In genomic region chr22:19724927-19725661, GRCh38 we compare ENCODE assay signal across 22 cellular contexts. TPM values are rescaled to one million over a fixed set of nuclear protein-coding genes. Genes with fewer than 3 reads are reported as not detected.
DNase-seq lines count a peak whose midpoint lies in the region; ATAC-seq and TF ChIP-seq lines count a peak whose summit lies in the region.
"Had no signal": no experiment of that assay in that cellular context is flagged by ENCODE, and none has a peak within 500 bp of the region (broad histone marks: within the 10 kb centered on the region; RNA-seq: fewer than 3 reads in every experiment).

No MANE protein-coding gene starts in this region.

- intact Hi-C loops in activated CD8-positive, alpha-beta T cell treated with anti-CD3 and anti-CD28 coated beads for 36 hours (cut with micrococcal nuclease) = no loop called here
- intact Hi-C loops in activated T-helper 1 cell treated with anti-CD3 and anti-CD28 coated beads, Interleukin-12 subunit alpha, Interleukin-12 subunit beta, Interleukin-2, Interleukin-4 antibody, amounts not matched to agents 30 ng/mL and 10 ng/mL and 1 ng/mL, durations not matched to agents 14 hours and 24 hours and 36 hours (cut with micrococcal nuclease) = loop anchor here (2.0 kb wide), 1 partner anchor 36 kb away; the partner anchor contains the start of gene TBX1

- CTCF ChIA-PET in activated CD8-positive, alpha-beta T cell treated with anti-CD3 and anti-CD28 coated beads, Interleukin-2, amount 10 ng/mL, durations not matched to agents 7 days and 5 days (lab: Charles Lee) = no interaction called here
- CTCF ChIA-PET in activated CD8-positive, alpha-beta T cell treated with anti-CD3 and anti-CD28 coated beads for 36 hours (lab: Charles Lee) = no interaction called here

- no peak overlapping the region for H3K27ac Mint-ChIP-seq in activated CD8-positive, alpha-beta T cell treated with anti-CD3 and anti-CD28 coated beads, Interleukin-2, amount 10 ng/mL, durations not matched to agents 7 days and 5 days
- no peak overlapping the region for H3K27ac Mint-ChIP-seq in activated CD8-positive, alpha-beta T cell treated with anti-CD3 and anti-CD28 coated beads for 36 hours
- H3K27ac Mint-ChIP-seq in activated naive CD8-positive, alpha-beta T cell treated with anti-CD3 and anti-CD28 coated beads, Interleukin-2, amount 10 ng/mL, durations not matched to agents 7 days and 5 days = peak overlapping the region; percentile 43
- no peak overlapping the region for H3K27ac Mint-ChIP-seq in memory B cell
- no peak overlapping the region for H3K27ac Mint-ChIP-seq in stimulated activated naive CD8-positive, alpha-beta T cell treated with anti-CD3 and anti-CD28 coated beads, Interleukin-15, amount 100 ng/mL, for 72 hours
- H3K27ac Mint-ChIP-seq in activated T-helper 1 cell treated with anti-CD3 and anti-CD28 coated beads, Interleukin-12 subunit alpha, Interleukin-12 subunit beta, Interleukin-2, Interleukin-4 antibody, amounts not matched to agents 30 ng/mL and 10 ng/mL and 1 ng/mL, durations not matched to agents 14 hours and 24 hours and 36 hours = no peak overlapping the region
- H3K27ac Mint-ChIP-seq: activated T-helper 17 cell treated with anti-CD3 and anti-CD28 coated beads, Interleukin-2, amount 50 U/mL, for 72 hours; dendritic cell treated with granulocyte-macrophage colony-stimulating factor and Interleukin-4, amounts not matched to agents 40 ng/mL and 50 ng/mL, for 4 days had no signal

- no peak for TF ChIP-seq CTCF in activated CD8-positive, alpha-beta T cell treated with anti-CD3 and anti-CD28 coated beads for 36 hours (IDR thresholded peaks at IDR 0.05)

- H3K9me3 Mint-ChIP-seq in activated CD8-positive, alpha-beta T cell treated with anti-CD3 and anti-CD28 coated beads, Interleukin-2, amount 10 ng/mL, durations not matched to agents 7 days and 5 days (ENCODE audit: insufficient read depth) = no peaks in the 10 kb centered on the region
- H3K9me3 Mint-ChIP-seq in activated CD8-positive, alpha-beta T cell treated with anti-CD3 and anti-CD28 coated beads for 36 hours = no peaks in the 10 kb centered on the region
- H3K9me3 Mint-ChIP-seq in activated naive CD8-positive, alpha-beta T cell treated with anti-CD3 and anti-CD28 coated beads, Interleukin-2, amount 10 ng/mL, durations not matched to agents 7 days and 5 days = no peaks in the 10 kb centered on the region
- no peaks in the 10 kb centered on the region for H3K9me3 Mint-ChIP-seq in memory B cell
- no peaks in the 10 kb centered on the region for H3K9me3 Mint-ChIP-seq in stimulated activated naive CD8-positive, alpha-beta T cell treated with anti-CD3 and anti-CD28 coated beads, Interleukin-15, amount 100 ng/mL, for 72 hours
- no peaks in the 10 kb centered on the region for H3K9me3 Mint-ChIP-seq in activated T-helper 1 cell treated with anti-CD3 and anti-CD28 coated beads, Interleukin-12 subunit alpha, Interleukin-12 subunit beta, Interleukin-2, Interleukin-4 antibody, amounts not matched to agents 30 ng/mL and 10 ng/mL and 1 ng/mL, durations not matched to agents 14 hours and 24 hours and 36 hours
- H3K9me3 Mint-ChIP-seq: activated T-helper 17 cell treated with anti-CD3 and anti-CD28 coated beads, Interleukin-2, amount 50 U/mL, for 72 hours; dendritic cell treated with granulocyte-macrophage colony-stimulating factor and Interleukin-4, amounts not matched to agents 40 ng/mL and 50 ng/mL, for 4 days had no signal

- H3K4me1 Mint-ChIP-seq in activated CD8-positive, alpha-beta T cell treated with anti-CD3 and anti-CD28 coated beads, Interleukin-2, amount 10 ng/mL, durations not matched to agents 7 days and 5 days (ENCODE audit: low read depth) = peaks cover 6% of the 10 kb centered on the region
- H3K4me1 Mint-ChIP-seq in activated CD8-positive, alpha-beta T cell treated with anti-CD3 and anti-CD28 coated beads for 36 hours (ENCODE audit: low read depth) = peaks cover 8% of the 10 kb centered on the region
- peaks cover 5% of the 10 kb centered on the region for H3K4me1 Mint-ChIP-seq in activated naive CD8-positive, alpha-beta T cell treated with anti-CD3 and anti-CD28 coated beads, Interleukin-2, amount 10 ng/mL, durations not matched to agents 7 days and 5 days
- H3K4me1 Mint-ChIP-seq in memory B cell = peaks cover 16% of the 10 kb centered on the region
- H3K4me1 Mint-ChIP-seq in stimulated activated naive CD8-positive, alpha-beta T cell treated with anti-CD3 and anti-CD28 coated beads, Interleukin-15, amount 100 ng/mL, for 72 hours = peaks cover 37% of the 10 kb centered on the region
- H3K4me1 Mint-ChIP-seq in activated T-helper 1 cell treated with anti-CD3 and anti-CD28 coated beads, Interleukin-12 subunit alpha, Interleukin-12 subunit beta, Interleukin-2, Interleukin-4 antibody, amounts not matched to agents 30 ng/mL and 10 ng/mL and 1 ng/mL, durations not matched to agents 14 hours and 24 hours and 36 hours (ENCODE audit: low read depth) = no peaks in the 10 kb centered on the region
- H3K4me1 Mint-ChIP-seq: activated T-helper 17 cell treated with anti-CD3 and anti-CD28 coated beads, Interleukin-2, amount 50 U/mL, for 72 hours had no signal

- H3K27me3 Mint-ChIP-seq in activated CD8-positive, alpha-beta T cell treated with anti-CD3 and anti-CD28 coated beads, Interleukin-2, amount 10 ng/mL, durations not matched to agents 7 days and 5 days (ENCODE audit: low read depth) = peaks cover 28% of the 10 kb centered on the region
- H3K27me3 Mint-ChIP-seq in activated CD8-positive, alpha-beta T cell treated with anti-CD3 and anti-CD28 coated beads for 36 hours = peaks cover 31% of the 10 kb centered on the region
- H3K27me3 Mint-ChIP-seq in activated naive CD8-positive, alpha-beta T cell treated with anti-CD3 and anti-CD28 coated beads, Interleukin-2, amount 10 ng/mL, durations not matched to agents 7 days and 5 days = peaks cover 30% of the 10 kb centered on the region
- H3K27me3 Mint-ChIP-seq in memory B cell = peaks cover 49% of the 10 kb centered on the region
- H3K27me3 Mint-ChIP-seq in stimulated activated naive CD8-positive, alpha-beta T cell treated with anti-CD3 and anti-CD28 coated beads, Interleukin-15, amount 100 ng/mL, for 72 hours = peaks cover 51% of the 10 kb centered on the region
- peaks cover 37% of the 10 kb centered on the region for H3K27me3 Mint-ChIP-seq in activated T-helper 1 cell treated with anti-CD3 and anti-CD28 coated beads, Interleukin-12 subunit alpha, Interleukin-12 subunit beta, Interleukin-2, Interleukin-4 antibody, amounts not matched to agents 30 ng/mL and 10 ng/mL and 1 ng/mL, durations not matched to agents 14 hours and 24 hours and 36 hours (ENCODE audit: insufficient read depth)

- ATAC-seq in activated CD8-positive, alpha-beta T cell treated with anti-CD3 and anti-CD28 coated beads, Interleukin-2, amount 10 ng/mL, durations not matched to agents 7 days and 5 days = no peak
- no peak for ATAC-seq in activated CD8-positive, alpha-beta T cell treated with anti-CD3 and anti-CD28 coated beads for 36 hours
- ATAC-seq in activated naive CD8-positive, alpha-beta T cell treated with anti-CD3 and anti-CD28 coated beads, Interleukin-2, amount 10 ng/mL, durations not matched to agents 7 days and 5 days (ENCODE audit: low read depth) = no peak
- no peak for ATAC-seq in memory B cell (ENCODE audit: low read depth)
- ATAC-seq in stimulated activated naive CD8-positive, alpha-beta T cell treated with anti-CD3 and anti-CD28 coated beads, Interleukin-15, amount 100 ng/mL, for 72 hours = no peak
- ATAC-seq: activated T-helper 17 cell treated with anti-CD3 and anti-CD28 coated beads, Interleukin-2, amount 50 U/mL, for 72 hours; mucosa of descending colon; Right ventricle myocardium inferior had no signal

- H3K4me3 Mint-ChIP-seq in activated CD8-positive, alpha-beta T cell treated with anti-CD3 and anti-CD28 coated beads, Interleukin-2, amount 10 ng/mL, durations not matched to agents 7 days and 5 days = peak overlapping the region; percentile 29
- no peak overlapping the region for H3K4me3 Mint-ChIP-seq in activated CD8-positive, alpha-beta T cell treated with anti-CD3 and anti-CD28 coated beads for 36 hours
- H3K4me3 Mint-ChIP-seq in activated naive CD8-positive, alpha-beta T cell treated with anti-CD3 and anti-CD28 coated beads, Interleukin-2, amount 10 ng/mL, durations not matched to agents 7 days and 5 days = peak overlapping the region; percentile 22
- H3K4me3 Mint-ChIP-seq in memory B cell = peak overlapping the region; percentile 61
- H3K4me3 Mint-ChIP-seq in stimulated activated naive CD8-positive, alpha-beta T cell treated with anti-CD3 and anti-CD28 coated beads, Interleukin-15, amount 100 ng/mL, for 72 hours = peak overlapping the region; percentile 41 to 64
- H3K4me3 Mint-ChIP-seq in activated T-helper 1 cell treated with anti-CD3 and anti-CD28 coated beads, Interleukin-12 subunit alpha, Interleukin-12 subunit beta, Interleukin-2, Interleukin-4 antibody, amounts not matched to agents 30 ng/mL and 10 ng/mL and 1 ng/mL, durations not matched to agents 14 hours and 24 hours and 36 hours = no peak overlapping the region
- H3K4me3 Mint-ChIP-seq: activated T-helper 17 cell treated with anti-CD3 and anti-CD28 coated beads, Interleukin-2, amount 50 U/mL, for 72 hours; dendritic cell treated with granulocyte-macrophage colony-stimulating factor and Interleukin-4, amounts not matched to agents 40 ng/mL and 50 ng/mL, for 4 days had no signal

- H3K36me3 Mint-ChIP-seq in activated CD8-positive, alpha-beta T cell treated with anti-CD3 and anti-CD28 coated beads, Interleukin-2, amount 10 ng/mL, durations not matched to agents 7 days and 5 days (ENCODE audit: low read depth) = no peaks in the 10 kb centered on the region
- H3K36me3 Mint-ChIP-seq in activated CD8-positive, alpha-beta T cell treated with anti-CD3 and anti-CD28 coated beads for 36 hours (ENCODE audit: low read depth) = no peaks in the 10 kb centered on the region
- no peaks in the 10 kb centered on the region for H3K36me3 Mint-ChIP-seq in activated naive CD8-positive, alpha-beta T cell treated with anti-CD3 and anti-CD28 coated beads, Interleukin-2, amount 10 ng/mL, durations not matched to agents 7 days and 5 days
- H3K36me3 Mint-ChIP-seq in memory B cell = peaks cover 5% of the 10 kb centered on the region
- H3K36me3 Mint-ChIP-seq in activated T-helper 1 cell treated with anti-CD3 and anti-CD28 coated beads, Interleukin-12 subunit alpha, Interleukin-12 subunit beta, Interleukin-2, Interleukin-4 antibody, amounts not matched to agents 30 ng/mL and 10 ng/mL and 1 ng/mL, durations not matched to agents 14 hours and 24 hours and 36 hours (ENCODE audit: low read depth) = no peaks in the 10 kb centered on the region

- POLR2A ChIA-PET in activated CD8-positive, alpha-beta T cell treated with anti-CD3 and anti-CD28 coated beads, Interleukin-2, amount 10 ng/mL, durations not matched to agents 7 days and 5 days (lab: Charles Lee) = no interaction called here
- POLR2A ChIA-PET in activated CD8-positive, alpha-beta T cell treated with anti-CD3 and anti-CD28 coated beads for 36 hours (lab: Charles Lee) = no interaction called here
- POLR2A ChIA-PET in activated naive CD8-positive, alpha-beta T cell treated with anti-CD3 and anti-CD28 coated beads, Interleukin-2, amount 10 ng/mL, durations not matched to agents 7 days and 5 days (lab: Charles Lee) = no interaction called here

- no peak for DNase-seq in activated CD8-positive, alpha-beta T cell treated with anti-CD3 and anti-CD28 coated beads, Interleukin-2, amount 10 ng/mL, durations not matched to agents 7 days and 5 days
- DNase-seq in activated CD8-positive, alpha-beta T cell treated with anti-CD3 and anti-CD28 coated beads for 36 hours = no peak
- DNase-seq in activated naive CD8-positive, alpha-beta T cell treated with anti-CD3 and anti-CD28 coated beads, Interleukin-2, amount 10 ng/mL, durations not matched to agents 7 days and 5 days = no peak
- no peak for DNase-seq in memory B cell (ENCODE audit: low spot score in 2 of 2)
- DNase-seq in stimulated activated naive CD8-positive, alpha-beta T cell treated with anti-CD3 and anti-CD28 coated beads, Interleukin-15, amount 100 ng/mL, for 72 hours = no peak
- DNase-seq in activated T-helper 1 cell treated with anti-CD3 and anti-CD28 coated beads, Interleukin-12 subunit alpha, Interleukin-12 subunit beta, Interleukin-2, Interleukin-4 antibody, amounts not matched to agents 30 ng/mL and 10 ng/mL and 1 ng/mL, durations not matched to agents 14 hours and 24 hours and 36 hours (ENCODE audit: low spot score) = no peak
- DNase-seq in inferior parietal cortex (ENCODE audit: extremely low spot score) = no peak
- no peak for DNase-seq in SKM-1 treated with dmso at 0.1 percent for 144 hours (lab: John Stamatoyannopoulos, UW; ENCODE audit: unreplicated experiment)
- DNase-seq: BE2C; mucosa of descending colon; NCI-H1105; NCI-H2029 treated with DMSO at 0.1 percent for 48 hours; NCI-H345; NCI-H82; occipital lobe; small intestine; stimulated activated CD4-positive, alpha-beta T cell treated with anti-CD3 and anti-CD28 coated beads, Interleukin-2, amount 100 ng/mL, for 24 hours; stimulated activated naive CD4-positive, alpha-beta T cell; transverse colon had no signal

RNA-seq across cellular contexts. Expression of gene GP1BB, which starts 1.8 kb away (rescaled TPM):
- total RNA-seq in activated CD8-positive, alpha-beta T cell treated with anti-CD3 and anti-CD28 coated beads, Interleukin-2, amount 10 ng/mL, durations not matched to agents 7 days and 5 days = not detected
- total RNA-seq in activated CD8-positive, alpha-beta T cell treated with anti-CD3 and anti-CD28 coated beads for 36 hours = not detected
- total RNA-seq in activated naive CD8-positive, alpha-beta T cell treated with anti-CD3 and anti-CD28 coated beads, Interleukin-2, amount 10 ng/mL, durations not matched to agents 7 days and 5 days = not detected
- not detected in 2 replicates for total RNA-seq in activated T-helper 1 cell treated with anti-CD3 and anti-CD28 coated beads, Interleukin-12 subunit alpha, Interleukin-12 subunit beta, Interleukin-2, Interleukin-4 antibody, amounts not matched to agents 30 ng/mL and 10 ng/mL and 1 ng/mL, durations not matched to agents 14 hours and 24 hours and 36 hours
- total RNA-seq: activated T-helper 17 cell treated with anti-CD3 and anti-CD28 coated beads, Interleukin-2, amount 50 U/mL, for 72 hours; Right ventricle myocardium inferior had no signal

RNA-seq across cellular contexts. Expression of gene SEPTIN5, which starts 10.8 kb away (rescaled TPM):
- total RNA-seq in activated CD8-positive, alpha-beta T cell treated with anti-CD3 and anti-CD28 coated beads, Interleukin-2, amount 10 ng/mL, durations not matched to agents 7 days and 5 days = under 1 TPM in 1 of 2 experiments, not detected in 1; 0.53 TPM
- total RNA-seq in activated CD8-positive, alpha-beta T cell treated with anti-CD3 and anti-CD28 coated beads for 36 hours = 1 to 10 TPM; 1.3 to 1.5 TPM
- not detected for total RNA-seq in activated naive CD8-positive, alpha-beta T cell treated with anti-CD3 and anti-CD28 coated beads, Interleukin-2, amount 10 ng/mL, durations not matched to agents 7 days and 5 days
- total RNA-seq in activated T-helper 1 cell treated with anti-CD3 and anti-CD28 coated beads, Interleukin-12 subunit alpha, Interleukin-12 subunit beta, Interleukin-2, Interleukin-4 antibody, amounts not matched to agents 30 ng/mL and 10 ng/mL and 1 ng/mL, durations not matched to agents 14 hours and 24 hours and 36 hours = 0.98 and 1.3 TPM in 2 replicates

RNA-seq across cellular contexts. Expression of gene TBX1, which starts 35.5 kb away (rescaled TPM):
- total RNA-seq in activated CD8-positive, alpha-beta T cell treated with anti-CD3 and anti-CD28 coated beads, Interleukin-2, amount 10 ng/mL, durations not matched to agents 7 days and 5 days = 1 to 10 TPM; 1.2 to 1.5 TPM
- total RNA-seq in activated CD8-positive, alpha-beta T cell treated with anti-CD3 and anti-CD28 coated beads for 36 hours = not detected
- under 1 TPM; 0.37 to 0.47 TPM for total RNA-seq in activated naive CD8-positive, alpha-beta T cell treated with anti-CD3 and anti-CD28 coated beads, Interleukin-2, amount 10 ng/mL, durations not matched to agents 7 days and 5 days
- 0.29 and 0.56 TPM in 2 replicates for total RNA-seq in activated T-helper 1 cell treated with anti-CD3 and anti-CD28 coated beads, Interleukin-12 subunit alpha, Interleukin-12 subunit beta, Interleukin-2, Interleukin-4 antibody, amounts not matched to agents 30 ng/mL and 10 ng/mL and 1 ng/mL, durations not matched to agents 14 hours and 24 hours and 36 hours
- total RNA-seq: activated T-helper 17 cell treated with anti-CD3 and anti-CD28 coated beads, Interleukin-2, amount 50 U/mL, for 72 hours had no signal

Comparison
In these comparisons a context has a peak if more than half of its experiments do, and no peak if none do; other contexts are left out.
1. H3K4me3 Mint-ChIP-seq: peak in activated CD8-positive, alpha-beta T cell treated with anti-CD3 and anti-CD28 coated beads, Interleukin-2, amount 10 ng/mL, durations not matched to agents 7 days and 5 days (single experiment), activated naive CD8-positive, alpha-beta T cell treated with anti-CD3 and anti-CD28 coated beads, Interleukin-2, amount 10 ng/mL, durations not matched to agents 7 days and 5 days (single experiment), memory B cell (single experiment) and stimulated activated naive CD8-positive, alpha-beta T cell treated with anti-CD3 and anti-CD28 coated beads, Interleukin-15, amount 100 ng/mL, for 72 hours (2 of 2); none in activated CD8-positive, alpha-beta T cell treated with anti-CD3 and anti-CD28 coated beads for 36 hours (single experiment) and activated T-helper 1 cell treated with anti-CD3 and anti-CD28 coated beads, Interleukin-12 subunit alpha, Interleukin-12 subunit beta, Interleukin-2, Interleukin-4 antibody, amounts not matched to agents 30 ng/mL and 10 ng/mL and 1 ng/mL, durations not matched to agents 14 hours and 24 hours and 36 hours (single experiment).